Comparison of ENCODE assay signal across 1 cellular context in the genomic region with DNA sequence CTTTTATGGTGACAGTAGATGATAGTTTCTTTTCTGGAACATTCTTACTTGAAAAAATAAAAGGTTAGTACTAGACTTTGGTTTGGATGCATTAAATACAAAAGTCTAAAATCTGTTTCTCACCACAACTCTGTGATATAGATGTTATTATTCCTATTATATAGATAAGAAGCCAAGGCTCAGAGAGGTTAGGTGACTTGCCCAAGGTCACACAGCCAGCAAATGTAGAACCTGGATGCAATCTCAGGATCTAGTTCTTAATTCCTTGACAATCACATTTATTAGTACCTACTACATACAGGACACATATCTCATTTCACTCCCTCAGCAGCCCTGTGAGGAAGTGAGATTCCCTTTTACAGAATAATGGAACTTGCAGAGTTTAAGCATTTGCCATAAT.
TF ChIP-seq lines count a peak whose summit lies in the region.

No MANE protein-coding gene starts in this region.

TF ChIP-seq in liver, 16 proteins besides CTCF, POLR2A, EP300 and RAD21 (continued from another document):
- TF ChIP-seq, protein P1, sequence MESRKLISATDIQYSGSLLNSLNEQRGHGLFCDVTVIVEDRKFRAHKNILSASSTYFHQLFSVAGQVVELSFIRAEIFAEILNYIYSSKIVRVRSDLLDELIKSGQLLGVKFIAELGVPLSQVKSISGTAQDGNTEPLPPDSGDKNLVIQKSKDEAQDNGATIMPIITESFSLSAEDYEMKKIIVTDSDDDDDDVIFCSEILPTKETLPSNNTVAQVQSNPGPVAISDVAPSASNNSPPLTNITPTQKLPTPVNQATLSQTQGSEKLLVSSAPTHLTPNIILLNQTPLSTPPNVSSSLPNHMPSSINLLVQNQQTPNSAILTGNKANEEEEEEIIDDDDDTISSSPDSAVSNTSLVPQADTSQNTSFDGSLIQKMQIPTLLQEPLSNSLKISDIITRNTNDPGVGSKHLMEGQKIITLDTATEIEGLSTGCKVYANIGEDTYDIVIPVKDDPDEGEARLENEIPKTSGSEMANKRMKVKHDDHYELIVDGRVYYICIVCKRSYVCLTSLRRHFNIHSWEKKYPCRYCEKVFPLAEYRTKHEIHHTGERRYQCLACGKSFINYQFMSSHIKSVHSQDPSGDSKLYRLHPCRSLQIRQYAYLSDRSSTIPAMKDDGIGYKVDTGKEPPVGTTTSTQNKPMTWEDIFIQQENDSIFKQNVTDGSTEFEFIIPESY (IDR thresholded peaks at IDR 0.05) = no peak
- TF ChIP-seq HNF4A (conservative IDR thresholded peaks at IDR 0.05) (no peak), RXRA (IDR thresholded peaks at IDR 0.05) (no peak), NR2F2 (IDR thresholded peaks at IDR 0.05) (no peak), FOXA1 (IDR thresholded peaks at IDR 0.05) (no peak), EGR1 (IDR thresholded peaks at IDR 0.05; ENCODE audit: low read depth in 2 of 2) (no peak), HNF4G (IDR thresholded peaks at IDR 0.05) (no peak), ATF3 (IDR thresholded peaks at IDR 0.05) (no peak), JUND (IDR thresholded peaks at IDR 0.05) (no peak)
